7 cellular contexts compared by ENCODE assay signal in the genomic region with DNA sequence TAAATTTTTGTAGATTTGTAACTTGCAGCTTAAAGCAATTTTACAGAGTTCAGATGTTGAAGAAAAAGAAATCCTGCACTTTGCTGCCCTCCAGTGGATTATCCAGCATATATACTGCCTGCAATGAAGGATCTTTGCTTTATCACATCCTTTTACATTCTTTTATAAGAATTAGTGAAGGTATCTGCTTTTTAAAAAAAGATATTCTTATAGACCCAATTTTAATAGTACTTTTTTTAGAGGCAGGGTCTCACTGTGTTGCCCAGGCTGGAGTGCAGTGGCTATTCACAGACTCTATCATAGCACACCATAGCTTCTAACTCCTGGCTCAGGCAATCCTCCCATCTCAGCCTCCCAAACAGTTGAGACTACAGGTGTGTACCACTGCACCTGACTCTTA.
A peak's percentile ranks its signal among the peaks of the same experiment; 100 is the strongest.
DNase-seq lines count a peak whose midpoint lies in the region; ATAC-seq and TF ChIP-seq lines count a peak whose summit lies in the region.

No MANE protein-coding gene starts in this region.

- no peaks in the 10 kb centered on the region for H3K9me3 Mint-ChIP-seq in Calu3 (ENCODE audit: low read depth, unreplicated experiment)

- intact Hi-C loops in Calu3 (cut with micrococcal nuclease; ENCODE audit: unreplicated experiment), result no loop called here

- H3K4me3 Mint-ChIP-seq in Calu3 (ENCODE audit: low read depth, unreplicated experiment), result no peak overlapping the region

- TF ChIP-seq CTCF in Calu3 (IDR thresholded peaks at IDR 0.05; ENCODE audit: unreplicated experiment) (peak; percentile 23), LNCaP clone FGC (IDR thresholded peaks at IDR 0.05; ENCODE audit: control insufficient read depth, extremely low read depth, insufficient read depth) (peak; percentile 68), WI38 (IDR thresholded peaks at IDR 0.05; ENCODE audit: low read depth, low read length) (peak; percentile 52), gastroesophageal sphincter (IDR thresholded peaks at IDR 0.05) (peak; percentile 31 to 53 (median 43)), smooth muscle cell (IDR thresholded peaks at IDR 0.05; ENCODE audit: borderline replicate concordance, insufficient read depth, poor library complexity, severe bottlenecking) (peak; percentile 63)

- peaks cover 5% of the 10 kb centered on the region for H3K36me3 Mint-ChIP-seq in Calu3 (ENCODE audit: insufficient read depth, unreplicated experiment)

- H3K27ac ChIP-seq in gastroesophageal sphincter (no peak overlapping the region), smooth muscle cell (ENCODE audit: low read depth) (no peak overlapping the region)

- no peaks in the 10 kb centered on the region for H4K20me1 ChIP-seq in smooth muscle cell (ENCODE audit: low read depth)

- H3K9ac ChIP-seq in smooth muscle cell (ENCODE audit: low read depth), result no peak overlapping the region

- peak; percentile 71 for ATAC-seq in GM18511 (IDR thresholded peaks at IDR 0.05; ENCODE audit: unreplicated experiment)
- no peak for ATAC-seq in gastroesophageal sphincter
- ATAC-seq in GM21381 (IDR thresholded peaks at IDR 0.05; ENCODE audit: unreplicated experiment), result no peak

- no peak for TF ChIP-seq POLR2A in gastroesophageal sphincter (IDR thresholded peaks at IDR 0.05)

- DNase-seq in Calu3 (peak; percentile 34), LNCaP clone FGC (ENCODE audit: low read depth) (peak; percentile 7), smooth muscle cell (lab: John Stamatoyannopoulos, UW; ENCODE audit: unreplicated experiment) (no peak)

- H3F3A ChIP-seq in smooth muscle cell (ENCODE audit: low read depth), result no peaks in the 10 kb centered on the region

- H3K4me2 ChIP-seq in smooth muscle cell, result no peak overlapping the region

- CTCF ChIA-PET in Calu3 (lab: Charles Lee), result interaction anchor here (1.0 kb wide), 1 partner anchor 108 kb away, joined by 7 read pairs; the partner anchor contains the start of gene API5

- H3K79me2 ChIP-seq in smooth muscle cell (ENCODE audit: low read depth), result no peaks in the 10 kb centered on the region

- H3K4me3 ChIP-seq in LNCaP clone FGC (ENCODE audit: low read depth, low read length), result no peak overlapping the region
- no peak overlapping the region for H3K4me3 ChIP-seq in WI38 (ENCODE audit: low read depth, low read length)
- H3K4me3 ChIP-seq in gastroesophageal sphincter, result no peak overlapping the region
- H3K4me3 ChIP-seq in smooth muscle cell, result no peak overlapping the region

- H3K9me3 ChIP-seq in gastroesophageal sphincter (no peaks in the 10 kb centered on the region), smooth muscle cell (replicated peaks; ENCODE audit: low read depth) (no peaks in the 10 kb centered on the region)

- H3K4me1 ChIP-seq in gastroesophageal sphincter, result no peaks in the 10 kb centered on the region
- no peaks in the 10 kb centered on the region for H3K4me1 ChIP-seq in smooth muscle cell (ENCODE audit: low read depth)

- BruUV-seq in Calu3 (replicated peaks; lab: Mats Ljungman, UMichigan), result no TSS peak

- H3K27ac Mint-ChIP-seq in Calu3 (ENCODE audit: unreplicated experiment), result no peak overlapping the region

- no peaks in the 10 kb centered on the region for H3K4me1 Mint-ChIP-seq in Calu3 (ENCODE audit: low read depth, unreplicated experiment)

- no peaks in the 10 kb centered on the region for H3K27me3 ChIP-seq in gastroesophageal sphincter
- no peaks in the 10 kb centered on the region for H3K27me3 ChIP-seq in smooth muscle cell (ENCODE audit: low read depth)

- no peaks in the 10 kb centered on the region for H3K27me3 Mint-ChIP-seq in Calu3 (ENCODE audit: unreplicated experiment)

- no peak for TF ChIP-seq EP300 in gastroesophageal sphincter (IDR thresholded peaks at IDR 0.05)

- H3K36me3 ChIP-seq in gastroesophageal sphincter (peaks cover 2 to 51% of the 10 kb centered on the region in 2 donors), smooth muscle cell (ENCODE audit: low read depth) (peaks cover 13% of the 10 kb centered on the region)

- no peak overlapping the region for H2AFZ ChIP-seq in smooth muscle cell (ENCODE audit: low read depth)
